Comparison of ENCODE assay signal across 1 cellular context in the genomic region with DNA sequence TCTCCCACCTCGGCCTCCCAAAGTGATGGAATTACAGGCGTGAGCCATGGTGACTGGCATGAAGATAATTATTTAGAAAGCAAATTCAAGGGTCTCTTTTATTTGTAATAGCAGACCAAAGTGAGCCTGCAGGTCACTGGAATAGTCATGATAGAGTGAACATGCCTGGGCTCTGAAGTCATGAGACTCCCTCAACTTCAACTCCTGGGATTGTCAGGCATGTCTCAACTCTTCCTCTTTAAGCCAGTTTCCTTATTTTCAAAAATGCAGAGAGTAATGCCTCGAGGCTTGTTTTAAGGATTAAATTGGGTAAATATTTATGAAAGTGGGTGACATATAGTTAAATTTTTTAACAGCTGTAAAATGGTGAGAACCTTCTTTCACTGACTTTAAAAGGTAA.
TF ChIP-seq lines count a peak whose summit lies in the region.

No MANE protein-coding gene starts in this region.

TF ChIP-seq in IMR-90, 13 proteins besides CTCF, POLR2A, EP300 and RAD21:
- no peak for TF ChIP-seq CEBPB (IDR thresholded peaks at IDR 0.05; ENCODE audit: low read depth, low read length)
